ENCODE assay signal across 14 cellular contexts in the genomic region with DNA sequence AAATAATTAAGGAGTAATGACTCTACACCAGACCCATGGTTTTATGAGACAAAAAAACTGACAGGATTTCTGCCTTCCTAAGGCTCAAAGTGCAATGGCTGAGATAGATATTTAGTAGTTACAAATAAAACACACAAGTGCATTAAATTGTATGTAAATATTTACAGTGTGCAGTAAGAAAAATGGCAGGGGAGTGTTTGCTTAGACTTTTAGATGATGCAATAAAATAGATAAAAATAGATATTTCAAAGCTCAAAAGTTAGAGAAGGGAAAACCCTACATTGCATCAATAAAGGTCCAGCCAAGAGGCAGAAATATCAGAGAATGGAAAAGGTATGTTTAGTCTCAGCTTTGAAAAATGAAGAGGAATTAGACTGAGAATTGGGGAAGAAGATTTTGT.
A peak's percentile ranks its signal among the peaks of the same experiment; 100 is the strongest.
DNase-seq lines count a peak whose midpoint lies in the region; ATAC-seq and TF ChIP-seq lines count a peak whose summit lies in the region.
"Had no signal": no experiment of that assay in that cellular context is flagged by ENCODE, and none has a peak within 500 bp of the region (broad histone marks: within the 10 kb centered on the region; RNA-seq: fewer than 3 reads in every experiment).

No MANE protein-coding gene starts in this region.

- peaks cover 3% of the 10 kb centered on the region for H3K9me3 Mint-ChIP-seq in natural killer cell treated with Interleukin-12 subunit alpha and Interleukin-12 subunit beta and Interleukin-15 and Interleukin-18, amount 100 ng/mL, for 72 hours
- H3K9me3 Mint-ChIP-seq in natural killer cell (no peaks in the 10 kb centered on the region), endothelial cell (ENCODE audit: unreplicated experiment) (no peaks in the 10 kb centered on the region)
- H3K9me3 Mint-ChIP-seq in activated CD4-positive, alpha-beta memory T cell treated with anti-CD3 and anti-CD28 coated beads for 36 hours, result no peaks in the 10 kb centered on the region

- H3K4me1 Mint-ChIP-seq in natural killer cell treated with Interleukin-12 subunit alpha and Interleukin-12 subunit beta and Interleukin-15 and Interleukin-18, amount 100 ng/mL, for 72 hours (ENCODE audit: low read depth in 2 of 2), result peaks cover 25 to 26% of the 10 kb centered on the region in 2 donors
- peaks cover 32 to 34% of the 10 kb centered on the region in 2 donors for H3K4me1 Mint-ChIP-seq in natural killer cell
- H3K4me1 Mint-ChIP-seq in endothelial cell (ENCODE audit: unreplicated experiment), result peaks cover 26% of the 10 kb centered on the region
- peaks cover 19% of the 10 kb centered on the region for H3K4me1 Mint-ChIP-seq in activated CD4-positive, alpha-beta memory T cell treated with anti-CD3 and anti-CD28 coated beads for 36 hours (ENCODE audit: low read depth)

- ATAC-seq in natural killer cell treated with Interleukin-12 subunit alpha and Interleukin-12 subunit beta and Interleukin-15 and Interleukin-18, amount 100 ng/mL, for 72 hours, result no peak
- ATAC-seq in natural killer cell (no peak), GM18909 (IDR thresholded peaks at IDR 0.05; ENCODE audit: poor library complexity, unreplicated experiment) (no peak)

- intact Hi-C loops in natural killer cell (cut with micrococcal nuclease), result no loop called here
- intact Hi-C loops in activated CD4-positive, alpha-beta memory T cell treated with anti-CD3 and anti-CD28 coated beads for 36 hours (cut with micrococcal nuclease), result loop anchor here (5.0 kb wide), 1 partner anchor 128 kb away; no protein-coding TSS in a partner anchor

- H3K27ac Mint-ChIP-seq in natural killer cell treated with Interleukin-12 subunit alpha and Interleukin-12 subunit beta and Interleukin-15 and Interleukin-18, amount 100 ng/mL, for 72 hours, result peak overlapping the region; percentile 11 to 49
- H3K27ac Mint-ChIP-seq in natural killer cell, result no peak overlapping the region
- H3K27ac Mint-ChIP-seq in endothelial cell (ENCODE audit: unreplicated experiment), result peak overlapping the region; percentile 16
- H3K27ac Mint-ChIP-seq in activated CD4-positive, alpha-beta memory T cell treated with anti-CD3 and anti-CD28 coated beads for 36 hours, result no peak overlapping the region

- POLR2A ChIA-PET in activated CD4-positive, alpha-beta memory T cell treated with anti-CD3 and anti-CD28 coated beads for 36 hours (lab: Charles Lee), result no interaction called here

- no peaks in the 10 kb centered on the region for H3K36me3 Mint-ChIP-seq in natural killer cell treated with Interleukin-12 subunit alpha and Interleukin-12 subunit beta and Interleukin-15 and Interleukin-18, amount 100 ng/mL, for 72 hours
- no peaks in the 10 kb centered on the region for H3K36me3 Mint-ChIP-seq in natural killer cell
- H3K36me3 Mint-ChIP-seq in endothelial cell (ENCODE audit: low read depth, unreplicated experiment), result no peaks in the 10 kb centered on the region
- no peaks in the 10 kb centered on the region for H3K36me3 Mint-ChIP-seq in activated CD4-positive, alpha-beta memory T cell treated with anti-CD3 and anti-CD28 coated beads for 36 hours

- H3K4me3 Mint-ChIP-seq in natural killer cell treated with Interleukin-12 subunit alpha and Interleukin-12 subunit beta and Interleukin-15 and Interleukin-18, amount 100 ng/mL, for 72 hours, result peak overlapping the region; percentile 41
- H3K4me3 Mint-ChIP-seq in natural killer cell (no peak overlapping the region), endothelial cell (ENCODE audit: unreplicated experiment) (no peak overlapping the region)
- H3K4me3 Mint-ChIP-seq in activated CD4-positive, alpha-beta memory T cell treated with anti-CD3 and anti-CD28 coated beads for 36 hours, result no peak overlapping the region

- CTCF ChIA-PET in activated CD4-positive, alpha-beta memory T cell treated with anti-CD3 and anti-CD28 coated beads for 36 hours (lab: Charles Lee), result interaction anchor here (0.6 to 1.1 kb wide), 2 partner anchors 8 to 85 kb away, joined by 3 read pairs; no protein-coding TSS in a partner anchor

- H3K27me3 Mint-ChIP-seq in natural killer cell treated with Interleukin-12 subunit alpha and Interleukin-12 subunit beta and Interleukin-15 and Interleukin-18, amount 100 ng/mL, for 72 hours, result peaks cover 0 to 2% of the 10 kb centered on the region in 2 donors
- H3K27me3 Mint-ChIP-seq in natural killer cell (ENCODE audit: low read depth in 2 of 2), result no peaks in the 10 kb centered on the region
- no peaks in the 10 kb centered on the region for H3K27me3 Mint-ChIP-seq in endothelial cell (ENCODE audit: unreplicated experiment)
- H3K27me3 Mint-ChIP-seq in activated CD4-positive, alpha-beta memory T cell treated with anti-CD3 and anti-CD28 coated beads for 36 hours, result no peaks in the 10 kb centered on the region

- H3K27ac ChIP-seq in VCaP, result peak overlapping the region; percentile 94
- H3K27ac ChIP-seq: SJCRH30, uterus had no signal

- no peak for DNase-seq in natural killer cell treated with Interleukin-12 subunit alpha and Interleukin-12 subunit beta and Interleukin-15 and Interleukin-18, amount 100 ng/mL, for 72 hours (ENCODE audit: low spot score)
- DNase-seq in natural killer cell (no peak), endothelial cell (ENCODE audit: low spot score) (no peak), NCI-H1436 treated with DMSO at 0.1 percent for 48 hours (lab: John Stamatoyannopoulos, UW) (no peak), hepatic stellate cell (ENCODE audit: low spot score) (no peak)
- DNase-seq in activated CD4-positive, alpha-beta memory T cell treated with anti-CD3 and anti-CD28 coated beads for 36 hours, result no peak
- DNase-seq: activated naive CD4-positive, alpha-beta T cell treated with Interleukin-2 at 50 U/mL for 16 hours; DMS 273 treated with DMSO at 0.1 percent for 48 hours; NCI-H1436; stimulated activated naive CD4-positive, alpha-beta T cell treated with Interleukin-2 at 50 U/mL for 16 hours; uterus had no signal

- TF ChIP-seq CTCF in natural killer cell (IDR thresholded peaks at IDR 0.05) (no peak), VCaP (conservative IDR thresholded peaks at IDR 0.05) (no peak), endothelial cell (IDR thresholded peaks at IDR 0.05; ENCODE audit: unreplicated experiment) (no peak)

Comparison
In these comparisons a context has a peak if more than half of its experiments do, and no peak if none do; other contexts are left out.
1. H3K27ac Mint-ChIP-seq: peak in natural killer cell treated with Interleukin-12 subunit alpha and Interleukin-12 subunit beta and Interleukin-15 and Interleukin-18, amount 100 ng/mL, for 72 hours (2 of 2) and endothelial cell (single experiment); none in natural killer cell (0 of 2) and activated CD4-positive, alpha-beta memory T cell treated with anti-CD3 and anti-CD28 coated beads for 36 hours (single experiment).